ENCODE assay signal across 20 cellular contexts in genomic region chr5:80098951-80099350, GRCh38.
DNase-seq lines count a peak whose midpoint lies in the region; ATAC-seq and TF ChIP-seq lines count a peak whose summit lies in the region.
"Had no signal": no experiment of that assay in that cellular context is flagged by ENCODE, and none has a peak within 500 bp of the region (broad histone marks: within the 10 kb centered on the region; RNA-seq: fewer than 3 reads in every experiment).

No MANE protein-coding gene starts in this region.

- H3K79me2 ChIP-seq in GM23338 (replicated peaks; ENCODE audit: insufficient read depth), result no peaks in the 10 kb centered on the region

- H4K20me1 ChIP-seq in GM23338 (replicated peaks; ENCODE audit: insufficient read depth), result no peaks in the 10 kb centered on the region

- H3K27me3 ChIP-seq in Caco-2 (replicated peaks; ENCODE audit: control insufficient read depth, insufficient read depth, low read length) (no peaks in the 10 kb centered on the region), GM23338 (ENCODE audit: insufficient read depth) (no peaks in the 10 kb centered on the region)

- H3K27ac ChIP-seq in GM23338 (ENCODE audit: low read depth), result 0 out of 2 replicates have a peak overlapping the region, but pooled peaks have one; percentile 26

- H3K4me3 ChIP-seq in Caco-2 (ENCODE audit: low read depth, low read length) (no peak overlapping the region), GM23338 (no peak overlapping the region)
- H3K4me3 ChIP-seq: K562 had no signal

- H3K9me2 ChIP-seq in GM23338 (ENCODE audit: insufficient read depth), result no peaks in the 10 kb centered on the region
- H3K9me2 ChIP-seq: SK-N-SH had no signal

- H3K36me3 ChIP-seq in Caco-2 (ENCODE audit: control insufficient read depth, insufficient read depth, low read length) (no peaks in the 10 kb centered on the region), GM23338 (ENCODE audit: insufficient read depth) (no peaks in the 10 kb centered on the region)

- H2AFZ ChIP-seq in GM23338, result peak overlapping the region; percentile 74

- no peak for TF ChIP-seq CTCF in Caco-2 (IDR thresholded peaks at IDR 0.05; ENCODE audit: insufficient read depth in 1 of 2, low read depth in 1 of 2, low read length in 1 of 2, severe bottlenecking in 1 of 2, unreplicated experiment in 1 of 2)
- TF ChIP-seq CTCF in GM23338 (conservative IDR thresholded peaks at IDR 0.05; ENCODE audit: low read depth in 2 of 2), result no peak
- TF ChIP-seq CTCF in glutamatergic neuron (IDR thresholded peaks at IDR 0.05; ENCODE audit: partially characterized antibody, unreplicated experiment), result no peak

- H3K27ac Mint-ChIP-seq in Caco-2 (ENCODE audit: unreplicated experiment), result peak overlapping the region; percentile 94
- H3K27ac Mint-ChIP-seq in GM23338, result no peak overlapping the region
- peak overlapping the region; percentile 93 for H3K27ac Mint-ChIP-seq in glutamatergic neuron (ENCODE audit: unreplicated experiment)
- H3K27ac Mint-ChIP-seq: CD14-positive monocyte had no signal

- POLR2A ChIA-PET in Caco-2 (lab: Charles Lee), result no interaction called here

- peaks cover 37% of the 10 kb centered on the region for H3K4me1 Mint-ChIP-seq in Caco-2 (ENCODE audit: low read depth, unreplicated experiment)
- H3K4me1 Mint-ChIP-seq in GM23338, result peaks cover 25% of the 10 kb centered on the region
- peaks cover 23% of the 10 kb centered on the region for H3K4me1 Mint-ChIP-seq in glutamatergic neuron (ENCODE audit: low read depth, unreplicated experiment)

- no peaks in the 10 kb centered on the region for H3K9me3 ChIP-seq in Caco-2
- H3K9me3 ChIP-seq: SK-N-SH had no signal

- H3K9me3 Mint-ChIP-seq in Caco-2 (ENCODE audit: unreplicated experiment) (no peaks in the 10 kb centered on the region), GM23338 (no peaks in the 10 kb centered on the region; the same call in 2 of the 3 replicates), glutamatergic neuron (ENCODE audit: unreplicated experiment) (peaks cover 6% of the 10 kb centered on the region)
- H3K9me3 Mint-ChIP-seq: CD14-positive monocyte had no signal

- H3K4me3 Mint-ChIP-seq in Caco-2 (ENCODE audit: unreplicated experiment) (no peak overlapping the region), GM23338 (no peak overlapping the region), glutamatergic neuron (ENCODE audit: unreplicated experiment) (peak overlapping the region; percentile 20)
- H3K4me3 Mint-ChIP-seq: CD14-positive monocyte had no signal

- H3F3A ChIP-seq in GM23338 (replicated peaks; ENCODE audit: low read depth), result no peaks in the 10 kb centered on the region

- ATAC-seq in GM23338, result no peak
- ATAC-seq in GM18870 (IDR thresholded peaks at IDR 0.05; ENCODE audit: unreplicated experiment), result no peak
- ATAC-seq in HG03439 (IDR thresholded peaks at IDR 0.05; ENCODE audit: unreplicated experiment), result no peak
- ATAC-seq: K562, Panc1, Right ventricle myocardium inferior had no signal

- H3K27me3 Mint-ChIP-seq in Caco-2 (ENCODE audit: insufficient read depth, unreplicated experiment) (no peaks in the 10 kb centered on the region), GM23338 (ENCODE audit: insufficient read depth, low read depth, poor library complexity) (peaks cover 13% of the 10 kb centered on the region), glutamatergic neuron (ENCODE audit: unreplicated experiment) (peaks cover 5% of the 10 kb centered on the region)

- intact Hi-C loops in Caco-2 (cut with micrococcal nuclease; ENCODE audit: unreplicated experiment), result no loop called here

- DNase-seq in Caco-2 (no peak), GM23338 (ENCODE audit: low spot score) (no peak), NCI-H524 (lab: John Stamatoyannopoulos, UW) (peak; percentile 96 to 98), glutamatergic neuron (peak; percentile 39), HT-29 (ENCODE audit: low spot score) (no peak), hepatic stellate cell (ENCODE audit: low spot score) (no peak)
- DNase-seq: DMS53, H7, NCI-H1417 treated with DMSO at 0.1 percent for 48 hours, NCI-H2029 treated with DMSO at 0.1 percent for 48 hours, NCI-H226, NCI-H82, SK-N-SH, T-helper 1 cell had no signal

- CTCF ChIA-PET in Caco-2 (lab: Charles Lee), result no interaction called here

- H3K36me3 Mint-ChIP-seq in Caco-2 (ENCODE audit: insufficient read depth, unreplicated experiment) (peaks cover 16% of the 10 kb centered on the region), GM23338 (ENCODE audit: low read depth) (0 out of 3 replicates have a peak, but pooled peaks cover 8% of the 10 kb centered on the region), glutamatergic neuron (ENCODE audit: unreplicated experiment) (no peaks in the 10 kb centered on the region)
- H3K36me3 Mint-ChIP-seq: CD14-positive monocyte had no signal

- H3K4me2 ChIP-seq in GM23338, result no peak overlapping the region
- H3K4me2 ChIP-seq: SK-N-SH had no signal

- no TSS peak for BruUV-seq in Caco-2 (replicated peaks; lab: Mats Ljungman, UMichigan)

- peaks cover 44% of the 10 kb centered on the region for H3K4me1 ChIP-seq in Caco-2
- peaks cover 22% of the 10 kb centered on the region; the same call in 1 of the 2 replicates for H3K4me1 ChIP-seq in GM23338 (ENCODE audit: insufficient read depth)

TF ChIP-seq in GM23338, 12 proteins besides CTCF, POLR2A, EP300 and RAD21 (continues in another document):
- no peak for TF ChIP-seq POLR2AphosphoS5 (IDR thresholded peaks at IDR 0.05; ENCODE audit: low read depth)
- TF ChIP-seq JUNB (IDR thresholded peaks at IDR 0.05; ENCODE audit: unreplicated experiment), result no peak
- no peak for TF ChIP-seq ZNF114 (CRISPR knock-in tag; IDR thresholded peaks at IDR 0.05)
- TF ChIP-seq CREB1 (CRISPR knock-in tag; IDR thresholded peaks at IDR 0.05; ENCODE audit: low read depth), result no peak
- no peak for TF ChIP-seq ZNF331 (CRISPR knock-in tag; IDR thresholded peaks at IDR 0.05; ENCODE audit: low read depth)
- TF ChIP-seq EZH2 (IDR thresholded peaks at IDR 0.05; ENCODE audit: low read depth, unreplicated experiment), result no peak
- TF ChIP-seq, protein P1, sequence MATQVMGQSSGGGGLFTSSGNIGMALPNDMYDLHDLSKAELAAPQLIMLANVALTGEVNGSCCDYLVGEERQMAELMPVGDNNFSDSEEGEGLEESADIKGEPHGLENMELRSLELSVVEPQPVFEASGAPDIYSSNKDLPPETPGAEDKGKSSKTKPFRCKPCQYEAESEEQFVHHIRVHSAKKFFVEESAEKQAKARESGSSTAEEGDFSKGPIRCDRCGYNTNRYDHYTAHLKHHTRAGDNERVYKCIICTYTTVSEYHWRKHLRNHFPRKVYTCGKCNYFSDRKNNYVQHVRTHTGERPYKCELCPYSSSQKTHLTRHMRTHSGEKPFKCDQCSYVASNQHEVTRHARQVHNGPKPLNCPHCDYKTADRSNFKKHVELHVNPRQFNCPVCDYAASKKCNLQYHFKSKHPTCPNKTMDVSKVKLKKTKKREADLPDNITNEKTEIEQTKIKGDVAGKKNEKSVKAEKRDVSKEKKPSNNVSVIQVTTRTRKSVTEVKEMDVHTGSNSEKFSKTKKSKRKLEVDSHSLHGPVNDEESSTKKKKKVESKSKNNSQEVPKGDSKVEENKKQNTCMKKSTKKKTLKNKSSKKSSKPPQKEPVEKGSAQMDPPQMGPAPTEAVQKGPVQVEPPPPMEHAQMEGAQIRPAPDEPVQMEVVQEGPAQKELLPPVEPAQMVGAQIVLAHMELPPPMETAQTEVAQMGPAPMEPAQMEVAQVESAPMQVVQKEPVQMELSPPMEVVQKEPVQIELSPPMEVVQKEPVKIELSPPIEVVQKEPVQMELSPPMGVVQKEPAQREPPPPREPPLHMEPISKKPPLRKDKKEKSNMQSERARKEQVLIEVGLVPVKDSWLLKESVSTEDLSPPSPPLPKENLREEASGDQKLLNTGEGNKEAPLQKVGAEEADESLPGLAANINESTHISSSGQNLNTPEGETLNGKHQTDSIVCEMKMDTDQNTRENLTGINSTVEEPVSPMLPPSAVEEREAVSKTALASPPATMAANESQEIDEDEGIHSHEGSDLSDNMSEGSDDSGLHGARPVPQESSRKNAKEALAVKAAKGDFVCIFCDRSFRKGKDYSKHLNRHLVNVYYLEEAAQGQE (IDR thresholded peaks at IDR 0.05; ENCODE audit: unreplicated experiment), result no peak
- TF ChIP-seq STAT1 (IDR thresholded peaks at IDR 0.05; ENCODE audit: unreplicated experiment), result no peak
- TF ChIP-seq, protein P2, sequence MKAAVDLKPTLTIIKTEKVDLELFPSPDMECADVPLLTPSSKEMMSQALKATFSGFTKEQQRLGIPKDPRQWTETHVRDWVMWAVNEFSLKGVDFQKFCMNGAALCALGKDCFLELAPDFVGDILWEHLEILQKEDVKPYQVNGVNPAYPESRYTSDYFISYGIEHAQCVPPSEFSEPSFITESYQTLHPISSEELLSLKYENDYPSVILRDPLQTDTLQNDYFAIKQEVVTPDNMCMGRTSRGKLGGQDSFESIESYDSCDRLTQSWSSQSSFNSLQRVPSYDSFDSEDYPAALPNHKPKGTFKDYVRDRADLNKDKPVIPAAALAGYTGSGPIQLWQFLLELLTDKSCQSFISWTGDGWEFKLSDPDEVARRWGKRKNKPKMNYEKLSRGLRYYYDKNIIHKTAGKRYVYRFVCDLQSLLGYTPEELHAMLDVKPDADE (IDR thresholded peaks at IDR 0.05), result no peak
- TF ChIP-seq EZH2phosphoT487 (IDR thresholded peaks at IDR 0.05; ENCODE audit: unreplicated experiment), result no peak

Comparison
In these comparisons a context has a peak if more than half of its experiments do, and no peak if none do; other contexts are left out.
1. DNase-seq: peak in NCI-H524 (2 of 2) and glutamatergic neuron (single experiment); none in Caco-2 (0 of 2), GM23338 (single experiment), HT-29 (single experiment) and hepatic stellate cell (single experiment).